In the genomic region with DNA sequence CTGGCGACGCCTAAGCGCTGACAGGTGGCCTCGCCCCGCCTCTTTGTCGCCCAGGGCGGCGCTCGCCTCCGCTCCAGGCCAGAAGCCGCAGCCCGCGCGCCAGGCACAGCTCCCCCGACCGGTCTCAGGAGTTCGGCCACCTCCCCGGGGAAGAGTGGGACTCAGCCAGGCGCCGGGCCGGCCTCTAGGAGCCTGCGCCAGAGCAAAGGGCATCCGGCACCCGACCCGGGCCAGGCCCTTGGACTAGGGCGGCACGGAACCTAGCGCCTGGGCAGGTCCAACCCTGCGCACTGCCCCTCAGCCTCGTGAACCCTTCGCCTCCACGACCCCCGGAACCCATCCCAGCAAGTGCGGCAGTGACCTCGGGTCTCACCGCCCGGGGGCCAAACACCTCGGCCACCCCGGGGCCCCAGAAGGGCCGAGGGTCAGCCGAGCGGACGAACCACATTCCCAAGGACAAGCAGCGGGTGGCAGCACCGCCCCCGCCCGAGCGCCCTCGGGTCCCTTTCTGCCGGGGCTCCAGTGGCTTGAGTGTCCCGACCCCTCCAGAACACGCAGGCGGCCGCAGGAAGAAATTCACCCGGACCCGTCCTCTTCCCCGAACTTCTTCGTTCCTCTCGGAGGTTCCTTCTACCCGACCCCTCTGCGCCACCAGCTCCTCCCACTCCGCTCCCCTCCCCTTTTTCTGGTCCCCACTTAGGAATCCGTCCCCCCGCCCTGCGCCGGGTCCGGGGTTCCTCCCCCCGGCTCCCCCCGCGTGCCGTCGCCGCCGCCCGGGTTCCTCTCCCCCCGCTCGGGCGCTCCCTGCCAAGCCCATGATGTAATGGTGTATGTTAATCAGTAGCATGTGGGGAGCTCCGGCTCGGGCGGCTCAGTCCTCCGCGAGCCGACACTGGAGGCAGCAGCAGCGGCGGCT, we compare ENCODE assay signal across 8 cellular contexts. TPM values are rescaled to one million over a fixed set of nuclear protein-coding genes. Genes with fewer than 3 reads are reported as not detected.
A peak's percentile ranks its signal among the peaks of the same experiment; 100 is the strongest.
DNase-seq lines count a peak whose midpoint lies in the region; ATAC-seq lines count a peak whose summit lies in the region.

No MANE protein-coding gene starts in this region.

- DNase-seq in AG20443 (ENCODE audit: low spot score): peak; percentile 95
- DNase-seq in NCI-H460 (ENCODE audit: extremely low read depth, low read depth): peak; percentile 82
- peak; percentile 63 to 65 for DNase-seq in activated CD8-positive, alpha-beta memory T cell treated with anti-CD3 and anti-CD28 coated beads for 1 hour (ENCODE audit: extremely low read depth in 1 of 2, low read depth in 1 of 2)
- peak; percentile 48 for DNase-seq in effector CD8-positive, alpha-beta T cell (lab: John Stamatoyannopoulos, UW)
- peak; percentile 95 for DNase-seq in medulla oblongata (ENCODE audit: extremely low spot score)
- peak in 2 of 3 donors; percentile 41 to 66 for DNase-seq in stimulated activated CD4-positive, alpha-beta T cell treated with anti-CD3 and anti-CD28 coated beads, TNF-alpha, amount 100 ng/mL, for 48 hours (ENCODE audit: low read depth in 3 of 3)

- ATAC-seq in GM18909 (IDR thresholded peaks at IDR 0.05; ENCODE audit: poor library complexity, unreplicated experiment): peak; percentile 60
- ATAC-seq in HG03108 (IDR thresholded peaks at IDR 0.05; ENCODE audit: unreplicated experiment): peak; percentile 51

RNA-seq across cellular contexts. Expression of gene SAMD4A, which starts 1.4 kb away (rescaled TPM):
- total RNA-seq in NCI-H460 (2014; rRNA removed; shearing (Covaris generic)): 21.4 and 23.4 TPM in 2 replicates
- 25.1 and 29.3 TPM in 2 replicates for polyA plus RNA-seq in NCI-H460 (2014; cell fraction: nucleus; rRNA removed)

RNA-seq across cellular contexts. Expression of gene CGRRF1, which starts 55.8 kb away (rescaled TPM):
- 19.0 and 24.5 TPM in 2 replicates for total RNA-seq in NCI-H460 (2014; rRNA removed; shearing (Covaris generic))
- 15.9 and 22.4 TPM in 2 replicates for polyA plus RNA-seq in NCI-H460 (2014; cell fraction: nucleus; rRNA removed)

Comparison
In these comparisons a context has a peak if more than half of its experiments do, and no peak if none do; other contexts are left out.
1. Peak in every context shown above with its lines: DNase-seq and ATAC-seq.